18 cellular contexts compared by ENCODE assay signal in the genomic region with DNA sequence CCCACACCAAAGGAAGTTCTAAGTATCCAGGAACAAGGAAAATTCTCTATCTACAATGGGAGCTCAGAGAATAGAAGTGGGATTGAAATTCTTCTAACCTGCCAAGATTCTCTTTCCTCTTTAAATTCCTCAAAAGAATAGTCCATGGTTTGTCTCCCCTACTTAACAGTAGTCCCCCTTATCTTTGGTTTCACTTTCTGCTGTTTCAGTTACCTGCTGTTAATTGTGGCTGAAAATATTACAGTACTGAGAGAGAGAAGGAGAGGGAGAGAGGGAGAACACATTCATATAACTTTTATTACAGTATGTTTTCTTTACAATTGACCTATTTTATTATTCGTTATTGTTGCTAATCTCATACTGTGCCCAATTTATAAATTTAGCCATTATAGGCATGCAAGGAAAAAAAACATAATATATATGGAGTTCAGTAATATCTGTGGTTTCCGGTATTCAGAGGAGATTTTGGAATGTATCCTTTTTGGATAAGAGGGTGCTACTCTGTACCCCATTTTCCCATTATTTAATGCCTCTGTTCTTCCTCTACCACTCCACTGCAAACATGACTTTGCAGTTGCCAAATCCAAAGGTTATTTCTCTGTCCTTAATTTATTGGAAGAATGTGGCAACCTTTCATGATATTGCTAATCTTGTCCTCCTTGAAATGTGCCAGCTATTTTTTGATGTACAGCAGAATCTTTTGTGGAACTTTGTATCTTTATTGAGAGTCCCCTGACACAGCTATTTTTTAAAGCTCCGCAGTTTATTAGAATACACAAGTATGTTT.
DNase-seq lines count a peak whose midpoint lies in the region; ATAC-seq and TF ChIP-seq lines count a peak whose summit lies in the region.
"Had no signal": no experiment of that assay in that cellular context is flagged by ENCODE, and none has a peak within 500 bp of the region (broad histone marks: within the 10 kb centered on the region; RNA-seq: fewer than 3 reads in every experiment).

No MANE protein-coding gene starts in this region.

- H3K4me3 Mint-ChIP-seq in WTC11: no peak overlapping the region
- H3K4me3 Mint-ChIP-seq in stimulated activated memory B cell treated with anti-CD40 and anti-IgM and Interleukin-4, amounts not matched to agents 10 μg/mL and 1 μg/mL and 100 μg/mL, for 72 hours: no peak overlapping the region

- H3K4me3 ChIP-seq in A673 (ENCODE audit: low read depth, low read length, poor library complexity, severe bottlenecking) (no peak overlapping the region), left lung (no peak overlapping the region), upper lobe of left lung (no peak overlapping the region), BE2C (ENCODE audit: low read depth, low read length) (no peak overlapping the region)
- H3K4me3 ChIP-seq: prostate gland, SJSA1 had no signal

- peaks cover 33% of the 10 kb centered on the region for H3K4me1 ChIP-seq in A673 (ENCODE audit: insufficient read depth, low read length, poor library complexity, severe bottlenecking)
- no peaks in the 10 kb centered on the region for H3K4me1 ChIP-seq in left lung
- H3K4me1 ChIP-seq in upper lobe of left lung: peaks cover 0 to 10% (median 3%) of the 10 kb centered on the region in 4 donors
- no peaks in the 10 kb centered on the region for H3K4me1 ChIP-seq in BE2C
- H3K4me1 ChIP-seq: prostate gland, SJSA1 had no signal

- H3K27me3 ChIP-seq in A673 (replicated peaks; ENCODE audit: insufficient read depth, low read depth, low read length, poor library complexity) (no peaks in the 10 kb centered on the region), left lung (no peaks in the 10 kb centered on the region), upper lobe of left lung (no peaks in the 10 kb centered on the region), BE2C (no peaks in the 10 kb centered on the region)
- H3K27me3 ChIP-seq: SJSA1 had no signal

- H3K9me3 ChIP-seq in A673 (ENCODE audit: low read depth, low read length, poor library complexity, severe bottlenecking): no peaks in the 10 kb centered on the region
- H3K9me3 ChIP-seq in left lung: no peaks in the 10 kb centered on the region
- no peaks in the 10 kb centered on the region for H3K9me3 ChIP-seq in upper lobe of left lung
- no peaks in the 10 kb centered on the region for H3K9me3 ChIP-seq in BE2C
- H3K9me3 ChIP-seq: prostate gland, SJSA1 had no signal

- peak overlapping the region; percentile 50 for H3K27ac Mint-ChIP-seq in WTC11
- H3K27ac Mint-ChIP-seq in stimulated activated memory B cell treated with anti-CD40 and anti-IgM and Interleukin-4, amounts not matched to agents 10 μg/mL and 1 μg/mL and 100 μg/mL, for 72 hours: no peak overlapping the region

- no TSS peak for BruUV-seq in A673 (replicated peaks; lab: Mats Ljungman, UMichigan)

- TF ChIP-seq POLR2A in upper lobe of left lung (IDR thresholded peaks at IDR 0.05): no peak

- POLR2A ChIA-PET in A673 (lab: Charles Lee; ENCODE audit: low non-redundant PET): no interaction called here
- POLR2A ChIA-PET in WTC11 (lab: Charles Lee): no interaction called here

- TF ChIP-seq CTCF in A673 (conservative IDR thresholded peaks at IDR 0.05; ENCODE audit: low read depth, low read length) (no peak), WTC11 (IDR thresholded peaks at IDR 0.05) (no peak), left lung (IDR thresholded peaks at IDR 0.05) (no peak), upper lobe of left lung (IDR thresholded peaks at IDR 0.05) (no peak), BE2C (IDR thresholded peaks at IDR 0.05; ENCODE audit: low read depth, low read length) (no peak)

- no peak for TF ChIP-seq EP300 in upper lobe of left lung (IDR thresholded peaks at IDR 0.05)

- no peaks in the 10 kb centered on the region for H3K27me3 Mint-ChIP-seq in WTC11 (ENCODE audit: low read depth)
- H3K27me3 Mint-ChIP-seq in stimulated activated memory B cell treated with anti-CD40 and anti-IgM and Interleukin-4, amounts not matched to agents 10 μg/mL and 1 μg/mL and 100 μg/mL, for 72 hours: no peaks in the 10 kb centered on the region

- intact Hi-C loops in A673 (cut with micrococcal nuclease; ENCODE audit: unreplicated experiment): no loop called here
- intact Hi-C loops in left lung (cut with DNase I): no loop called here

- DNase-seq in A673 (ENCODE audit: low spot score) (no peak), WTC11 (ENCODE audit: low spot score) (no peak), left lung (no peak), upper lobe of left lung (no peak), middle frontal gyrus (ENCODE audit: extremely low spot score, low spot score) (no peak), BE2C (no peak)
- DNase-seq: AML-193; aorta; DMS79; foreskin fibroblast; NCI-H2081; NK-92 treated with Interleukin-12 subunit alpha and Interleukin-12 subunit beta, amount 100 ng/mL, for 24 hours; stimulated activated CD8-positive, alpha-beta memory T cell treated with anti-CD3 and anti-CD28 coated beads, Interleukin-4, amount 100 ng/mL, for 48 hours; WERI-Rb-1 had no signal

- H3K36me3 ChIP-seq in A673 (ENCODE audit: insufficient read depth, low read length, poor library complexity, severe bottlenecking): peaks cover 5% of the 10 kb centered on the region
- H3K36me3 ChIP-seq in left lung: peaks cover 0 to under 1% of the 10 kb centered on the region in 2 donors
- H3K36me3 ChIP-seq in upper lobe of left lung: peaks cover 0 to 3% (median 0%) of the 10 kb centered on the region in 4 donors
- no peaks in the 10 kb centered on the region for H3K36me3 ChIP-seq in BE2C
- H3K36me3 ChIP-seq: prostate gland, SJSA1, WERI-Rb-1 had no signal

- 88 to 91% methylated on average over 3 of the region's 3 CpGs for WGBS in upper lobe of left lung, 2 donors

- H3K9me3 Mint-ChIP-seq in WTC11: no peaks in the 10 kb centered on the region
- H3K9me3 Mint-ChIP-seq in stimulated activated memory B cell treated with anti-CD40 and anti-IgM and Interleukin-4, amounts not matched to agents 10 μg/mL and 1 μg/mL and 100 μg/mL, for 72 hours: no peaks in the 10 kb centered on the region

- ATAC-seq in GM19395 (IDR thresholded peaks at IDR 0.05; ENCODE audit: unreplicated experiment) (peak; percentile 55), WTC11 (no peak), left lung (peak; percentile 45), upper lobe of left lung (ENCODE audit: low FRiP score in 2 of 2) (no peak)
- no peak for ATAC-seq in stimulated activated memory B cell treated with anti-CD40 and anti-IgM and Interleukin-4, amounts not matched to agents 10 μg/mL and 1 μg/mL and 100 μg/mL, for 72 hours

- H3K27ac ChIP-seq in A673 (ENCODE audit: low read depth, low read length, poor library complexity, severe bottlenecking): peak overlapping the region; percentile 18
- H3K27ac ChIP-seq in left lung: no peak overlapping the region
- no peak overlapping the region for H3K27ac ChIP-seq in upper lobe of left lung
- H3K27ac ChIP-seq: prostate gland, SJSA1, WERI-Rb-1 had no signal

- peaks cover 12% of the 10 kb centered on the region for H3K4me1 Mint-ChIP-seq in WTC11
- H3K4me1 Mint-ChIP-seq in stimulated activated memory B cell treated with anti-CD40 and anti-IgM and Interleukin-4, amounts not matched to agents 10 μg/mL and 1 μg/mL and 100 μg/mL, for 72 hours: peaks cover 37% of the 10 kb centered on the region

- H3K36me3 Mint-ChIP-seq in WTC11: no peaks in the 10 kb centered on the region
- peaks cover 44% of the 10 kb centered on the region for H3K36me3 Mint-ChIP-seq in stimulated activated memory B cell treated with anti-CD40 and anti-IgM and Interleukin-4, amounts not matched to agents 10 μg/mL and 1 μg/mL and 100 μg/mL, for 72 hours

- CTCF ChIA-PET in A673 (lab: Charles Lee): no interaction called here
- CTCF ChIA-PET in WTC11 (lab: Charles Lee): interaction anchor here (0.8 kb wide), 1 partner anchor 28 kb away, joined by 3 read pairs; no protein-coding TSS in a partner anchor

TF ChIP-seq in WTC11, 78 proteins besides CTCF, POLR2A, EP300 and RAD21:
- TF ChIP-seq CBFB (CRISPR knock-in tag; IDR thresholded peaks at IDR 0.05; ENCODE audit: low read depth) (no peak), JUN (CRISPR knock-in tag; IDR thresholded peaks at IDR 0.05) (no peak), ETV6 (CRISPR knock-in tag; IDR thresholded peaks at IDR 0.05) (no peak), TEAD1 (CRISPR knock-in tag; IDR thresholded peaks at IDR 0.05) (no peak), PRRX2 (CRISPR knock-in tag; IDR thresholded peaks at IDR 0.05) (no peak), ZNF232 (CRISPR knock-in tag; IDR thresholded peaks at IDR 0.05) (no peak)
- TF ChIP-seq, protein P1, sequence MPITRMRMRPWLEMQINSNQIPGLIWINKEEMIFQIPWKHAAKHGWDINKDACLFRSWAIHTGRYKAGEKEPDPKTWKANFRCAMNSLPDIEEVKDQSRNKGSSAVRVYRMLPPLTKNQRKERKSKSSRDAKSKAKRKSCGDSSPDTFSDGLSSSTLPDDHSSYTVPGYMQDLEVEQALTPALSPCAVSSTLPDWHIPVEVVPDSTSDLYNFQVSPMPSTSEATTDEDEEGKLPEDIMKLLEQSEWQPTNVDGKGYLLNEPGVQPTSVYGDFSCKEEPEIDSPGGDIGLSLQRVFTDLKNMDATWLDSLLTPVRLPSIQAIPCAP (CRISPR knock-in tag; IDR thresholded peaks at IDR 0.05): no peak
TF ChIP-seq in WTC11: peak in this region for 0.

Comparison
In these comparisons a context has a peak if more than half of its experiments do, and no peak if none do; other contexts are left out.
1. ATAC-seq: peak in GM19395 (single experiment) and left lung (single experiment); none in WTC11 (single experiment), upper lobe of left lung (0 of 2) and stimulated activated memory B cell treated with anti-CD40 and anti-IgM and Interleukin-4, amounts not matched to agents 10 μg/mL and 1 μg/mL and 100 μg/mL, for 72 hours (single experiment).